In genomic region chr20:46894579-46894958, GRCh38 we compare ENCODE assay signal across 10 cellular contexts. TPM values are rescaled to one million over a fixed set of nuclear protein-coding genes. Genes with fewer than 3 reads are reported as not detected.
DNase-seq lines count a peak whose midpoint lies in the region; ATAC-seq and TF ChIP-seq lines count a peak whose summit lies in the region.
"Had no signal": no experiment of that assay in that cellular context is flagged by ENCODE, and none has a peak within 500 bp of the region (broad histone marks: within the 10 kb centered on the region; RNA-seq: fewer than 3 reads in every experiment).

TSS of gene EYA2 (plus strand) at chr20:46894843. CDS start at chr20:46990011, 95,168 bp downstream.

- no peak for TF ChIP-seq CTCF in GM12865 (IDR thresholded peaks at IDR 0.05; ENCODE audit: insufficient read depth, low read depth, low read length, missing control alignments)
- TF ChIP-seq CTCF in RWPE2 (IDR thresholded peaks at IDR 0.05; ENCODE audit: poor library complexity, severe bottlenecking): peak; percentile 36
- no peak for TF ChIP-seq CTCF in sigmoid colon (IDR thresholded peaks at IDR 0.05)

- 1 to 2% methylated on average over 51 of the region's 52 CpGs for WGBS in sigmoid colon, 2 donors

- H3K4me3 ChIP-seq in GM12865 (ENCODE audit: low read depth, low read length) (peak within 1 kb of the TSS; percentile 49), RWPE2 (ENCODE audit: severe bottlenecking) (peak within 1 kb of the TSS; percentile 54), sigmoid colon (peak within 1 kb of the TSS; percentile 28 to 54 (median 48))

- TF ChIP-seq POLR2A in sigmoid colon (IDR thresholded peaks at IDR 0.05): no peak

- H3K27ac ChIP-seq in RWPE2 (ENCODE audit: poor library complexity, severe bottlenecking) (no peak within 1 kb of the TSS), sigmoid colon (peak within 1 kb of the TSS in 3 of 4 donors; percentile 5 to 31 (median 15))
- H3K27ac ChIP-seq: neutrophil had no signal

- H3K9me3 ChIP-seq in RWPE2 (ENCODE audit: severe bottlenecking) (peaks cover 6% of the 10 kb centered on the region), sigmoid colon (peaks cover 0 to 6% (median 3%) of the 10 kb centered on the region in 4 donors)
- H3K9me3 ChIP-seq: neutrophil had no signal

- ATAC-seq in RWPE2 (ENCODE audit: low read depth) (peak; percentile 66), left ventricle myocardium superior (peak; percentile 63), HG02885 (IDR thresholded peaks at IDR 0.05; ENCODE audit: poor library complexity, unreplicated experiment) (no peak), HG02884 (IDR thresholded peaks at IDR 0.05; ENCODE audit: unreplicated experiment) (no peak), HG03439 (IDR thresholded peaks at IDR 0.05; ENCODE audit: unreplicated experiment) (no peak)
- ATAC-seq in activated CD4-positive, CD25-positive, alpha-beta regulatory T cell treated with anti-CD3 and anti-CD28 coated beads, Interleukin-2, amount 50 U/mL, for 24 hours: no peak
- ATAC-seq: activated naive CD8-positive, alpha-beta T cell treated with anti-CD3 and anti-CD28 coated beads, Interleukin-2, amount 50 U/mL, for 24 hours had no signal

- peaks cover 37% of the 10 kb centered on the region for H3K27me3 ChIP-seq in RWPE2 (ENCODE audit: insufficient read depth, poor library complexity, severe bottlenecking)
- peaks cover 7 to 55% (median 18%) of the 10 kb centered on the region in 3 donors for H3K27me3 ChIP-seq in sigmoid colon

- DNase-seq in GM12865 (ENCODE audit: low read depth) (peak; percentile 60), RWPE2 (ENCODE audit: low spot score) (no peak), left ventricle myocardium superior (peak; percentile 50), sigmoid colon (no peak)
- DNase-seq: activated naive CD8-positive, alpha-beta T cell treated with anti-CD3 and anti-CD28 coated beads, Interleukin-2, amount 50 U/mL, for 24 hours had no signal

- intact Hi-C loops in left ventricle myocardium superior (cut with micrococcal nuclease) (no loop called here), sigmoid colon (cut with DNase I) (no loop called here)

- TF ChIP-seq EP300 in sigmoid colon (IDR thresholded peaks at IDR 0.05): no peak

- peaks cover 3% of the 10 kb centered on the region for H3K4me1 ChIP-seq in RWPE2 (ENCODE audit: insufficient read depth, poor library complexity, severe bottlenecking)
- peaks cover 0 to 18% (median 8%) of the 10 kb centered on the region in 4 donors for H3K4me1 ChIP-seq in sigmoid colon

- H3K36me3 ChIP-seq in RWPE2 (ENCODE audit: low read depth) (no peaks in the 10 kb centered on the region), sigmoid colon (no peaks in the 10 kb centered on the region)
- H3K36me3 ChIP-seq: neutrophil had no signal

RNA-seq across cellular contexts. Expression of gene EYA2, which starts in this region (rescaled TPM):
- total RNA-seq in left ventricle myocardium superior: 1.4 TPM
- 1 to 10 TPM; 1.2 to 3.3 (median 2.6) TPM for total RNA-seq in sigmoid colon
- polyA plus RNA-seq in sigmoid colon: 10 to 100 TPM in 1 of 3 donors, 1 to 10 TPM in 2; 5.4 to 11.8 (median 6.1) TPM

Comparison
In these comparisons a context has a peak if more than half of its experiments do, and no peak if none do; other contexts are left out.
1. DNase-seq: peak in GM12865 (single experiment) and left ventricle myocardium superior (single experiment); none in RWPE2 (single experiment) and sigmoid colon (single experiment).
2. ATAC-seq: peak in RWPE2 (single experiment) and left ventricle myocardium superior (single experiment); none in HG02885 (single experiment), HG02884 (single experiment), HG03439 (single experiment) and activated CD4-positive, CD25-positive, alpha-beta regulatory T cell treated with anti-CD3 and anti-CD28 coated beads, Interleukin-2, amount 50 U/mL, for 24 hours (0 of 2).
3. Peak in every context shown above with its lines, with median percentiles within 50 percentile points of each other: H3K4me3 ChIP-seq.